Comparison of ENCODE assay signal across 8 cellular contexts in the genomic region with DNA sequence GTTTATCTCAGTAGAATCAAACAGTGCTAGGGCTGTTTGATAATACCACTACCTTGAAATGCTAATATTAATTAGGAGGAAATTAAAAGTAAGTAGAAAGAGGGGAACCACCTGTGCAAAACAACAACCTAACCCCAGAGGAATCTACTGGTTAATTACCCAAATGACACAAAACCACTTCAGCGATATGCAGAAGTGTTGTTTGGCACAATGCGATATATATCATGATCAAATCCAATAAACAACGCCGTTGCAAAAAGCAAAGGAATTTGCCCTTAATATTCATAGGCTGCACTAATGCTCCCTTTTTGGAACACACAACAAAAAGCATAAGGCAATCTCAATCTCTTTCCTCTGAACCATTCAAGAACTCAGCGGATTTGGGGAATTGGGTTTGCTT. TPM values are rescaled to one million over a fixed set of nuclear protein-coding genes. Genes with fewer than 3 reads are reported as not detected.
DNase-seq lines count a peak whose midpoint lies in the region; ATAC-seq, FAIRE-seq and TF ChIP-seq lines count a peak whose summit lies in the region.

No MANE protein-coding gene starts in this region.

- TF ChIP-seq POLR2A in A549 (IDR thresholded peaks at IDR 0.05; ENCODE audit: low read length) (no peak), adrenal gland (IDR thresholded peaks at IDR 0.05) (no peak)

- TF ChIP-seq RAD21 in A549 (conservative IDR thresholded peaks at IDR 0.05 in 1 of 2, IDR thresholded peaks at IDR 0.05 in 1 of 2) = no peak

- 85% methylated on average over 5 of the region's 5 CpGs for WGBS in A549 (ENCODE audit: missing lambda C conversion rate)
- WGBS in adrenal gland, 4 donors = 46 to 60% (median 55%) methylated on average over 5 of the region's 5 CpGs

- in situ Hi-C loops in HAP-1 (cut with MboI; ENCODE audit: low sequenced_read_pairs) (loop anchor here (25.0 kb wide), 1 partner anchor 643 kb away; a partner anchor contains a TSS), brain microvascular endothelial cell (cut with HindIII; ENCODE audit: low pct_ligation_motif_present, low sequenced_read_pairs) (no loop called here)

- intact Hi-C loops in adrenal gland (cut with DNase I) = loop anchor here (5.0 kb wide), 2 partner anchors 208 to 213 kb away; no protein-coding TSS in a partner anchor

- H3K4me1 ChIP-seq in A549 (peaks cover 42% of the 10 kb centered on the region), HAP-1 (peaks cover 20% of the 10 kb centered on the region), mucosa of rectum (ENCODE audit: control insufficient read depth in 2 of 2, insufficient read depth in 2 of 2, low read length in 2 of 2) (peaks cover 9 to 22% of the 10 kb centered on the region in 2 donors), adrenal gland (replicated peaks in 1 of 2) (peaks cover 13 to 33% of the 10 kb centered on the region in 2 donors)

- H3K4me3 ChIP-seq in A549 = peak overlapping the region; percentile 83
- H3K4me3 ChIP-seq in HAP-1 = peak overlapping the region; percentile 82
- peak overlapping the region; percentile 84 for H3K4me3 ChIP-seq in brain microvascular endothelial cell (ENCODE audit: low read depth, low read length)
- peak overlapping the region; percentile 85 to 88 for H3K4me3 ChIP-seq in mucosa of rectum (ENCODE audit: low read length in 2 of 2)
- H3K4me3 ChIP-seq in adrenal gland = peak overlapping the region in 1 of 4 donors; percentile 80

- CTCF ChIA-PET in A549 (lab: Yijun Ruan, JAX) = no interaction called here

- peaks cover 3% of the 10 kb centered on the region for H3K36me3 ChIP-seq in HAP-1 (replicated peaks)
- peaks cover 3% of the 10 kb centered on the region for H3K36me3 ChIP-seq in brain microvascular endothelial cell (replicated peaks)
- H3K36me3 ChIP-seq in mucosa of rectum (ENCODE audit: control insufficient read depth in 2 of 2, insufficient read depth in 2 of 2, low read length in 2 of 2) = no peaks in the 10 kb centered on the region
- H3K36me3 ChIP-seq in adrenal gland (replicated peaks in 1 of 2) = no peaks in the 10 kb centered on the region

- H3K9me3 ChIP-seq in A549 (no peaks in the 10 kb centered on the region), HAP-1 (no peaks in the 10 kb centered on the region), mucosa of rectum (ENCODE audit: control insufficient read depth in 2 of 2, low read length in 2 of 2) (no peaks in the 10 kb centered on the region), adrenal gland (replicated peaks in 1 of 3) (no peaks in the 10 kb centered on the region)

- TF ChIP-seq CTCF in A549 (IDR thresholded peaks at IDR 0.05) (no peak), brain microvascular endothelial cell (IDR thresholded peaks at IDR 0.05; ENCODE audit: low read depth, low read length, missing control alignments) (no peak), adrenal gland (IDR thresholded peaks at IDR 0.05) (no peak)

- POLR2A ChIA-PET in A549 (lab: Yijun Ruan, JAX) = no interaction called here

- TF ChIP-seq EP300 in A549 (IDR thresholded peaks at IDR 0.05) = no peak

- DNase-seq in A549 (ENCODE audit: low read depth in 1 of 2, low spot score in 1 of 2) = no peak
- no peak for DNase-seq in HAP-1 (ENCODE audit: low spot score in 2 of 2)
- DNase-seq in brain microvascular endothelial cell = no peak
- DNase-seq in mesenteric fat pad (ENCODE audit: low spot score) = no peak
- DNase-seq in adrenal gland = no peak
- DNase-seq in putamen (ENCODE audit: low spot score) = no peak

- FAIRE-seq in A549 (lab: Jason Lieb, UNC) = no peak

- H3K27me3 ChIP-seq in HAP-1 (ENCODE audit: low read depth) (no peaks in the 10 kb centered on the region), brain microvascular endothelial cell (replicated peaks) (no peaks in the 10 kb centered on the region), mucosa of rectum (ENCODE audit: control insufficient read depth in 2 of 2, insufficient read depth in 2 of 2, low read length in 2 of 2) (no peaks in the 10 kb centered on the region), adrenal gland (no peaks in the 10 kb centered on the region)

- no peak for ATAC-seq in A549
- ATAC-seq in HG03280 (IDR thresholded peaks at IDR 0.05; ENCODE audit: unreplicated experiment) = no peak

- H3K4me2 ChIP-seq in A549 = peak overlapping the region; percentile 88

- peak overlapping the region in 1 of 2 donors; percentile 91 for H3K9ac ChIP-seq in mucosa of rectum (ENCODE audit: low read depth in 1 of 2, low read length in 2 of 2)

- H3K27ac ChIP-seq in A549 (peak overlapping the region in 1 of 2 experiments; percentile 99; a peak in 4 of 6 replicates), brain microvascular endothelial cell (peak overlapping the region; percentile 96), mucosa of rectum (ENCODE audit: low read depth in 2 of 2, low read length in 2 of 2) (no peak overlapping the region), adrenal gland (no peak overlapping the region)

TF ChIP-seq in A549, 52 proteins besides CTCF, POLR2A, EP300 and RAD21:
- no peak for TF ChIP-seq KDM1A (IDR thresholded peaks at IDR 0.05; ENCODE audit: low read depth)
- no peak for TF ChIP-seq CEBPB (IDR thresholded peaks at IDR 0.05)
- no peak for TF ChIP-seq HEYL (CRISPR knock-in tag; IDR thresholded peaks at IDR 0.05)
- no peak for TF ChIP-seq JUNB (IDR thresholded peaks at IDR 0.05)
- no peak for TF ChIP-seq RNF2 (IDR thresholded peaks at IDR 0.05; ENCODE audit: borderline replicate concordance, low read depth)
- TF ChIP-seq RCOR1 (IDR thresholded peaks at IDR 0.05; ENCODE audit: low read depth, low read length) = no peak
- no peak for TF ChIP-seq TFCP2L1 (CRISPR knock-in tag; IDR thresholded peaks at IDR 0.05)
- no peak for TF ChIP-seq EHF (CRISPR knock-in tag; IDR thresholded peaks at IDR 0.05)
- TF ChIP-seq EHMT2 (IDR thresholded peaks at IDR 0.05; ENCODE audit: low read depth) = no peak

RNA-seq across cellular contexts. Expression of a gene that starts 1.6 kb away (rescaled TPM):
- polyA plus RNA-seq in A549 (2011; rRNA removed) (18.7 and 20.0 TPM in 2 replicates), A549 (2017; fragmentation: RNase III; extraction: RNeasy Plus Mini Kit Qiagen cat#74134 plus additional on column Dnase treatment) (28.8 to 32.9 TPM (median 30.8 TPM) in 3 replicates), adrenal gland (10 to 100 TPM in 2 of 3 donors, 1 to 10 TPM in 1; 9.2 to 17.5 (median 16.8) TPM)
- 14.5 TPM in 2 replicates for polyA plus RNA-seq in A549 (2012; cell fraction: cytosol; rRNA removed)
- 15.9 and 35.3 TPM in 2 replicates for polyA plus RNA-seq in A549 (2012; cell fraction: nucleus; rRNA removed)
- polyA minus RNA-seq in A549 (2011; rRNA and poly(A)+ RNA removed) = 9.1 and 11.1 TPM in 2 replicates
- total RNA-seq in mesenteric fat pad (52.6 TPM), adrenal gland (100 to 1,000 TPM in 3 of 8 donors, 10 to 100 TPM in 5; 19.7 to 205 (median 39.7) TPM)

RNA-seq across cellular contexts. Expression of a gene that starts 29.2 kb away (rescaled TPM):
- polyA plus RNA-seq in A549 (2011; rRNA removed) (4.4 and 4.7 TPM in 2 replicates), A549 (2017; fragmentation: RNase III; extraction: RNeasy Plus Mini Kit Qiagen cat#74134 plus additional on column Dnase treatment) (4.2 to 6.6 TPM (median 5.1 TPM) in 3 replicates), adrenal gland (10 to 100 TPM in 1 of 3 donors, 1 to 10 TPM in 2; 2.4 to 10.1 (median 2.7) TPM)
- 0.90 and 1.3 TPM in 2 replicates for polyA plus RNA-seq in A549 (2012; cell fraction: cytosol; rRNA removed)
- polyA plus RNA-seq in A549 (2012; cell fraction: nucleus; rRNA removed) = 0.50 and 1.1 TPM in 2 replicates
- polyA minus RNA-seq in A549 (2011; rRNA and poly(A)+ RNA removed) = 3.3 and 4.2 TPM in 2 replicates
- total RNA-seq in mesenteric fat pad (3.6 TPM), adrenal gland (1 to 10 TPM; 2.1 to 7.4 (median 6.0) TPM)
